8 cellular contexts compared by ENCODE assay signal in genomic region chr14:67820428-67820881, GRCh38. TPM values are rescaled to one million over a fixed set of nuclear protein-coding genes. Genes with fewer than 3 reads are reported as not detected.
DNase-seq lines count a peak whose midpoint lies in the region; ATAC-seq and TF ChIP-seq lines count a peak whose summit lies in the region.

No MANE protein-coding gene starts in this region.

- H3K4me1 Mint-ChIP-seq in nephron progenitor cell = peaks cover 36% of the 10 kb centered on the region

- H3K27me3 ChIP-seq in A673 (replicated peaks; ENCODE audit: insufficient read depth, low read depth, low read length, poor library complexity) = no peaks in the 10 kb centered on the region
- no peaks in the 10 kb centered on the region for H3K27me3 ChIP-seq in Panc1 (ENCODE audit: control insufficient read depth, insufficient read depth, low read length)
- no peaks in the 10 kb centered on the region for H3K27me3 ChIP-seq in effector memory CD4-positive, alpha-beta T cell (replicated peaks; ENCODE audit: control insufficient read depth, insufficient read depth, low read length, poor library complexity, severe bottlenecking)

- POLR2A ChIA-PET in A673 (lab: Charles Lee; ENCODE audit: low non-redundant PET) (no interaction called here), Panc1 (lab: Charles Lee) (no interaction called here)

- H3K36me3 Mint-ChIP-seq in nephron progenitor cell (ENCODE audit: low read depth) = peaks cover 4% of the 10 kb centered on the region

- no peak overlapping the region for H3K27ac Mint-ChIP-seq in nephron progenitor cell

- H3K4me1 ChIP-seq in A673 (ENCODE audit: insufficient read depth, low read length, poor library complexity, severe bottlenecking) (peaks cover 12% of the 10 kb centered on the region), Panc1 (ENCODE audit: control insufficient read depth, insufficient read depth, low read length) (peaks cover under 1% of the 10 kb centered on the region; the same call in 1 of the 2 replicates)
- H3K4me1 ChIP-seq in effector memory CD4-positive, alpha-beta T cell (ENCODE audit: control insufficient read depth, insufficient read depth, low read length, poor library complexity, severe bottlenecking) = peaks cover 7% of the 10 kb centered on the region

- no peak for ATAC-seq in Panc1
- ATAC-seq in GM21367 (IDR thresholded peaks at IDR 0.05; ENCODE audit: unreplicated experiment) = no peak
- no peak for ATAC-seq in HG02623 (IDR thresholded peaks at IDR 0.05; ENCODE audit: unreplicated experiment)

- in situ Hi-C loops in Panc1 (cut with HindIII; ENCODE audit: low pct_unique_long_range_greater_than_20kb, low sequenced_read_pairs) = no loop called here

- H3K27me3 Mint-ChIP-seq in nephron progenitor cell (ENCODE audit: low read depth, poor library complexity) = peaks cover 4% of the 10 kb centered on the region

- H3K9me3 Mint-ChIP-seq in nephron progenitor cell = no peaks in the 10 kb centered on the region

- H3K4me3 ChIP-seq in A673 (ENCODE audit: low read depth, low read length, poor library complexity, severe bottlenecking) (peak overlapping the region; percentile 68), GM08714 (ENCODE audit: low read length) (peak overlapping the region; percentile 74), Panc1 (ENCODE audit: low read depth in 2 of 2, low read length in 2 of 2) (peak overlapping the region; percentile 91 to 94)
- H3K4me3 ChIP-seq in effector memory CD4-positive, alpha-beta T cell (ENCODE audit: insufficient read depth, low read depth, low read length, poor library complexity, severe bottlenecking) = peak overlapping the region; percentile 96

- no peak for DNase-seq in A673 (ENCODE audit: low spot score)
- peak; percentile 39 for DNase-seq in Panc1 (ENCODE audit: low read depth, low spot score)
- DNase-seq in effector memory CD4-positive, alpha-beta T cell = no peak
- DNase-seq in nephron progenitor cell = no peak
- no peak for DNase-seq in NCI-H2081 treated with DMSO at 0.1 percent for 48 hours (lab: John Stamatoyannopoulos, UW)

- CTCF ChIA-PET in A673 (lab: Charles Lee) (no interaction called here), Panc1 (lab: Charles Lee) (no interaction called here)

- H3K36me3 ChIP-seq in A673 (ENCODE audit: insufficient read depth, low read length, poor library complexity, severe bottlenecking) (no peaks in the 10 kb centered on the region), Panc1 (ENCODE audit: control insufficient read depth, insufficient read depth, low read length) (peaks cover 4% of the 10 kb centered on the region; the same call in 1 of the 2 replicates)
- H3K36me3 ChIP-seq in effector memory CD4-positive, alpha-beta T cell (ENCODE audit: control insufficient read depth, insufficient read depth, low read length) = no peaks in the 10 kb centered on the region

- H3K27ac ChIP-seq in A673 (ENCODE audit: low read depth, low read length, poor library complexity, severe bottlenecking) (peak overlapping the region; percentile 74), Panc1 (ENCODE audit: low read length) (peak overlapping the region; percentile 85)
- peak overlapping the region; percentile 80 for H3K27ac ChIP-seq in effector memory CD4-positive, alpha-beta T cell (ENCODE audit: insufficient read depth, low read length, poor library complexity, severe bottlenecking)

- no TSS peak for BruUV-seq in A673 (replicated peaks; lab: Mats Ljungman, UMichigan)
- BruUV-seq in Panc1 (replicated peaks; lab: Mats Ljungman, UMichigan) = no TSS peak

- no peak for TF ChIP-seq CTCF in A673 (conservative IDR thresholded peaks at IDR 0.05; ENCODE audit: low read depth, low read length)
- TF ChIP-seq CTCF in Panc1 (IDR thresholded peaks at IDR 0.05) = no peak
- no peak for TF ChIP-seq CTCF in nephron progenitor cell (IDR thresholded peaks at IDR 0.05)

- no peaks in the 10 kb centered on the region for H3K9me3 ChIP-seq in A673 (ENCODE audit: low read depth, low read length, poor library complexity, severe bottlenecking)
- H3K9me3 ChIP-seq in Panc1 (ENCODE audit: control insufficient read depth, insufficient read depth, low read depth, low read length) = no peaks in the 10 kb centered on the region
- no peaks in the 10 kb centered on the region for H3K9me3 ChIP-seq in effector memory CD4-positive, alpha-beta T cell (ENCODE audit: control insufficient read depth, low read length)

- intact Hi-C loops in A673 (cut with micrococcal nuclease; ENCODE audit: unreplicated experiment) = no loop called here
- intact Hi-C loops in Panc1 (cut with micrococcal nuclease; ENCODE audit: unreplicated experiment) = no loop called here

- H3K4me3 Mint-ChIP-seq in nephron progenitor cell = peak overlapping the region; percentile 98

RNA-seq across cellular contexts. Expression of gene RAD51B, which starts 0.9 kb away (rescaled TPM):
- total RNA-seq in A673 (2021) (14.8 and 23.3 TPM in 2 replicates), Panc1 (2021; ENCODE audit: unreplicated experiment) (8.5 TPM)
- polyA plus RNA-seq in Panc1 (2012; ENCODE audit: insufficient read length) = 3.5 TPM

RNA-seq across cellular contexts. Expression of gene ZFYVE26, which starts 4.1 kb away (rescaled TPM):
- total RNA-seq in A673 (2021) (20.5 and 21.9 TPM in 2 replicates), Panc1 (2021; ENCODE audit: unreplicated experiment) (17.3 TPM)
- 5.7 TPM for polyA plus RNA-seq in Panc1 (2012; ENCODE audit: insufficient read length)
